30 cellular contexts compared by ENCODE assay signal in the genomic region with DNA sequence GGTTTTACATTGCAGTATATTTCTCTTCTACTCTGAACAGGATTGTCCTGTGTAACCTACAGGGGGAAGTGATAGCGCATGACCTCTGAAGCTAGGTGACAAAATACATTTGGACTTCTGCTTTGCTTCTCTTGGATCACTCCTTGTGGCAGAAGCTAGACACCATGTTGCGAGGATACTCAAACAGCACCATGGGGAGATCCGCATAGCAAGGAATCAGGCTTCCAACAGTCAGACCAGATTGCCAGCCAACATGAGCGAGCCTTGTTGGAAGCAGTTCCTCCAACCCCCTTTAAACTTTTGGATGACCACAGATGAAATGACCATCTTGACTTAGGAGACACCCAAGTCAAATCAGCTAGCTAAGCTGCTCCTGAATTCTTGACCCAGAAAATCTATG.
"Had no signal": no experiment of that assay in that cellular context is flagged by ENCODE, and none has a peak within 500 bp of the region (broad histone marks: within the 10 kb centered on the region; RNA-seq: fewer than 3 reads in every experiment).

No MANE protein-coding gene starts in this region.

- H3K27ac Mint-ChIP-seq: activated CD4-positive, alpha-beta memory T cell treated with anti-CD3 and anti-CD28 coated beads for 36 hours; activated CD4-positive, alpha-beta T cell treated with anti-CD3 and anti-CD28 coated beads for 36 hours; activated CD4-positive, alpha-beta T cell treated with anti-CD3 and anti-CD28 coated beads, Interleukin-2, amount 10 ng/mL, durations not matched to agents 24 days and 14 days; activated CD8-positive, alpha-beta memory T cell treated with anti-CD3 and anti-CD28 coated beads, Interleukin-2, amount 10 ng/mL, durations not matched to agents 7 days and 5 days; activated CD8-positive, alpha-beta T cell treated with anti-CD3 and anti-CD28 coated beads, Interleukin-2, amount 10 ng/mL, durations not matched to agents 7 days and 5 days; activated naive CD4-positive, alpha-beta T cell treated with anti-CD3 and anti-CD28 coated beads for 36 hours; activated naive CD4-positive, alpha-beta T cell treated with anti-CD3 and anti-CD28 coated beads, Interleukin-2, amount 50 U/mL, for 24 hours; activated naive CD8-positive, alpha-beta T cell treated with anti-CD3 and anti-CD28 coated beads for 36 hours; activated naive CD8-positive, alpha-beta T cell treated with anti-CD3 and anti-CD28 coated beads, Interleukin-2, amount 50 U/mL, for 24 hours; activated T-cell treated with anti-CD3 and anti-CD28 coated beads, Interleukin-2, amount 50 U/mL, for 24 hours; activated T-helper 2 cell treated with anti-CD3 and anti-CD28 coated beads, Interferon-gamma antibody, Interleukin-2, Interleukin-4, amounts not matched to agents 10 μg/mL and 5 μg/mL and 100 μg/mL, durations not matched to agents 14 hours and 24 hours and 36 hours; dendritic cell treated with granulocyte-macrophage colony-stimulating factor and Interleukin-4, amounts not matched to agents 40 ng/mL and 50 ng/mL, for 4 days; endodermal cell had no signal

- H3K27me3 Mint-ChIP-seq: activated CD4-positive, alpha-beta memory T cell treated with anti-CD3 and anti-CD28 coated beads for 36 hours; activated CD4-positive, alpha-beta T cell treated with anti-CD3 and anti-CD28 coated beads for 36 hours; activated CD4-positive, alpha-beta T cell treated with anti-CD3 and anti-CD28 coated beads, Interleukin-2, amount 10 ng/mL, durations not matched to agents 24 days and 14 days; activated CD8-positive, alpha-beta memory T cell treated with anti-CD3 and anti-CD28 coated beads, Interleukin-2, amount 10 ng/mL, durations not matched to agents 7 days and 5 days; activated naive CD4-positive, alpha-beta T cell treated with anti-CD3 and anti-CD28 coated beads, Interleukin-2, amount 50 U/mL, for 24 hours; activated naive CD8-positive, alpha-beta T cell treated with anti-CD3 and anti-CD28 coated beads for 36 hours; activated naive CD8-positive, alpha-beta T cell treated with anti-CD3 and anti-CD28 coated beads, Interleukin-2, amount 50 U/mL, for 24 hours; activated T-cell treated with anti-CD3 and anti-CD28 coated beads, Interleukin-2, amount 50 U/mL, for 24 hours; dendritic cell treated with granulocyte-macrophage colony-stimulating factor and Interleukin-4, amounts not matched to agents 40 ng/mL and 50 ng/mL, for 4 days had no signal

- DNase-seq: activated CD4-positive, alpha-beta memory T cell treated with anti-CD3 and anti-CD28 coated beads for 36 hours; activated CD4-positive, alpha-beta T cell treated with anti-CD3 and anti-CD28 coated beads for 36 hours; activated CD4-positive, alpha-beta T cell treated with anti-CD3 and anti-CD28 coated beads, Interleukin-2, amount 10 ng/mL, durations not matched to agents 24 days and 14 days; activated CD4-positive, CD25-positive, alpha-beta regulatory T cell; activated CD4-positive, CD25-positive, alpha-beta regulatory T cell treated with anti-CD3 and anti-CD28 coated beads, Interleukin-2, amount 50 U/mL, for 72 hours; activated CD8-positive, alpha-beta memory T cell treated with anti-CD3 and anti-CD28 coated beads, Interleukin-2, amount 10 ng/mL, durations not matched to agents 7 days and 5 days; activated CD8-positive, alpha-beta memory T cell treated with anti-CD3 and anti-CD28 coated beads, Interleukin-2, amount 50 U/mL, for 4 hours; activated CD8-positive, alpha-beta T cell treated with anti-CD3 and anti-CD28 coated beads, Interleukin-2, amount 10 ng/mL, durations not matched to agents 7 days and 5 days; activated effector memory CD4-positive, alpha-beta T cell treated with anti-CD3 and anti-CD28 coated beads, Interleukin-2, amount 50 U/mL, for 16 hours; activated naive CD4-positive, alpha-beta T cell treated with anti-CD3 and anti-CD28 coated beads for 36 hours; activated naive CD8-positive, alpha-beta T cell treated with anti-CD3 and anti-CD28 coated beads for 36 hours; activated naive CD8-positive, alpha-beta T cell treated with anti-CD3 and anti-CD28 coated beads, Interleukin-2, amount 50 U/mL, for 24 hours; activated T-cell treated with anti-CD3 and anti-CD28 coated beads, Interleukin-2, amount 50 U/mL, for 24 hours; adrenal gland; amygdala; aorta; body of pancreas; cerebellar nuclear complex; effector memory CD4-positive, alpha-beta T cell; endodermal cell; foreskin fibroblast; glutamatergic neuron; heart left ventricle; T-helper 2 cell had no signal

- H3K4me1 Mint-ChIP-seq: activated CD4-positive, alpha-beta T cell treated with anti-CD3 and anti-CD28 coated beads for 36 hours; activated CD4-positive, alpha-beta T cell treated with anti-CD3 and anti-CD28 coated beads, Interleukin-2, amount 10 ng/mL, durations not matched to agents 24 days and 14 days; activated CD8-positive, alpha-beta memory T cell treated with anti-CD3 and anti-CD28 coated beads, Interleukin-2, amount 10 ng/mL, durations not matched to agents 7 days and 5 days; activated naive CD4-positive, alpha-beta T cell treated with anti-CD3 and anti-CD28 coated beads, Interleukin-2, amount 50 U/mL, for 24 hours; activated naive CD8-positive, alpha-beta T cell treated with anti-CD3 and anti-CD28 coated beads for 36 hours; activated naive CD8-positive, alpha-beta T cell treated with anti-CD3 and anti-CD28 coated beads, Interleukin-2, amount 50 U/mL, for 24 hours had no signal

- H3K9me3 ChIP-seq: adrenal gland, body of pancreas, heart left ventricle had no signal

- H3K27ac ChIP-seq: adrenal gland, body of pancreas, coronary artery, dorsolateral prefrontal cortex, heart left ventricle had no signal

- H3K36me3 ChIP-seq: adrenal gland, heart left ventricle had no signal

- H3K36me3 Mint-ChIP-seq: activated CD4-positive, alpha-beta memory T cell treated with anti-CD3 and anti-CD28 coated beads for 36 hours; activated naive CD4-positive, alpha-beta T cell treated with anti-CD3 and anti-CD28 coated beads, Interleukin-2, amount 50 U/mL, for 24 hours had no signal

- H3K9me3 Mint-ChIP-seq: activated CD4-positive, alpha-beta memory T cell treated with anti-CD3 and anti-CD28 coated beads for 36 hours; activated naive CD4-positive, alpha-beta T cell treated with anti-CD3 and anti-CD28 coated beads for 36 hours; activated naive CD4-positive, alpha-beta T cell treated with anti-CD3 and anti-CD28 coated beads, Interleukin-2, amount 50 U/mL, for 24 hours; activated naive CD8-positive, alpha-beta T cell treated with anti-CD3 and anti-CD28 coated beads for 36 hours; activated naive CD8-positive, alpha-beta T cell treated with anti-CD3 and anti-CD28 coated beads, Interleukin-2, amount 50 U/mL, for 24 hours; activated T-cell treated with anti-CD3 and anti-CD28 coated beads, Interleukin-2, amount 50 U/mL, for 24 hours; activated T-helper 2 cell treated with anti-CD3 and anti-CD28 coated beads, Interferon-gamma antibody, Interleukin-2, Interleukin-4, amounts not matched to agents 10 μg/mL and 5 μg/mL and 100 μg/mL, durations not matched to agents 14 hours and 24 hours and 36 hours; endodermal cell had no signal

- H3K4me3 Mint-ChIP-seq: activated CD4-positive, alpha-beta memory T cell treated with anti-CD3 and anti-CD28 coated beads for 36 hours; activated CD4-positive, alpha-beta T cell treated with anti-CD3 and anti-CD28 coated beads for 36 hours; activated CD4-positive, alpha-beta T cell treated with anti-CD3 and anti-CD28 coated beads, Interleukin-2, amount 10 ng/mL, durations not matched to agents 24 days and 14 days; activated CD8-positive, alpha-beta memory T cell treated with anti-CD3 and anti-CD28 coated beads, Interleukin-2, amount 10 ng/mL, durations not matched to agents 7 days and 5 days; activated CD8-positive, alpha-beta T cell treated with anti-CD3 and anti-CD28 coated beads, Interleukin-2, amount 10 ng/mL, durations not matched to agents 7 days and 5 days; activated naive CD4-positive, alpha-beta T cell treated with anti-CD3 and anti-CD28 coated beads for 36 hours; activated naive CD4-positive, alpha-beta T cell treated with anti-CD3 and anti-CD28 coated beads, Interleukin-2, amount 50 U/mL, for 24 hours; activated naive CD8-positive, alpha-beta T cell treated with anti-CD3 and anti-CD28 coated beads for 36 hours; activated naive CD8-positive, alpha-beta T cell treated with anti-CD3 and anti-CD28 coated beads, Interleukin-2, amount 50 U/mL, for 24 hours; activated T-cell treated with anti-CD3 and anti-CD28 coated beads, Interleukin-2, amount 50 U/mL, for 24 hours; dendritic cell treated with granulocyte-macrophage colony-stimulating factor and Interleukin-4, amounts not matched to agents 40 ng/mL and 50 ng/mL, for 4 days; endodermal cell had no signal

- H3K4me1 ChIP-seq: adrenal gland, body of pancreas, heart left ventricle had no signal

- H3K4me3 ChIP-seq: adrenal gland, body of pancreas, coronary artery, dorsolateral prefrontal cortex, heart left ventricle had no signal

- H3K27me3 ChIP-seq: adrenal gland, body of pancreas, dorsolateral prefrontal cortex, heart left ventricle had no signal

- ATAC-seq: activated CD4-positive, alpha-beta T cell treated with anti-CD3 and anti-CD28 coated beads for 36 hours; activated CD8-positive, alpha-beta memory T cell treated with anti-CD3 and anti-CD28 coated beads, Interleukin-2, amount 10 ng/mL, durations not matched to agents 7 days and 5 days; activated CD8-positive, alpha-beta T cell treated with anti-CD3 and anti-CD28 coated beads, Interleukin-2, amount 10 ng/mL, durations not matched to agents 7 days and 5 days; activated naive CD8-positive, alpha-beta T cell treated with anti-CD3 and anti-CD28 coated beads, Interleukin-2, amount 50 U/mL, for 24 hours; body of pancreas; esophagus mucosa; heart left ventricle had no signal
